ENCODE assay signal across 10 cellular contexts in the genomic region with DNA sequence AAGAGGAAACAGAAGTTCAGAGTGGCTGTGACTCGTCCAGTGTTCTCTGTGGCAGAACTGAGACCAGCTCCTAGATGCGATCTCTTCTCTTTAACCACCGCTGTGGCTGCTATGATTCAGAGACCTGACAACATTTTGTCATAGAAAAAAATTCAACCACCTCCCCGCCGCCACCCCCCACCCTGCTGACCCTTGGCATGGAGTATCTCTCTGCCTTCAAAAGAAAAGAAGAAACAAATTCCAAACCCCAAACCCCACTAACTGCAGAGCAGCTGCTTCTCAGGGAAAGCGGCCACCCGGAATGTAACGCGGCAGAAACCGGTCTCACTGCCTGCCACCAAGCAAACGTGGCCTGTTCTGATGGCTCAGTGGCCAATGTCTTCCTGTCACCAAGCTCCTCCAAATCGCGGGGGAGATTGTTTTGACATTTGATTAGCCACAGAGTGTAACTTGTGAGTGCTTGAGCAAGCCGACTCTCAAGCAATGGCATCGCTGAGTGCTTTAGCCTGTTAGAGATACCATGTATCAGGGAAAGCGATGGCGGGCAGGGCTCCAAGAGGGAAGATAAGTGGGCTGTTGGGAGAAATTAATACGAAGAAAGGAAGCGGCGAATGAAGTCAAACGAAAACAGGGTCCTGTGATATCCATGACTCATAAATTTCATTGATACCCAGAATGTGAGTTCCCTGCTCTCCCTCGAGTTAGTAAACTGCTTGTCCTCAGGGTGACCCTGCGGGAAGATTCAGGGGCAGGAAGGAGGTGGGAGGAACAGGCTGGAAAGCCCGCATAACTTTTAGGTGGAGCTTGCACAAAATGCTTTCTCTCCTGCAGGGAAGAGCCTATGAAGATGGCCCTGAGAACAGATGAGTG. TPM values are rescaled to one million over a fixed set of nuclear protein-coding genes. Genes with fewer than 3 reads are reported as not detected.
DNase-seq lines count a peak whose midpoint lies in the region; ATAC-seq, FAIRE-seq and TF ChIP-seq lines count a peak whose summit lies in the region.
"Had no signal": no experiment of that assay in that cellular context is flagged by ENCODE, and none has a peak within 500 bp of the region (broad histone marks: within the 10 kb centered on the region; RNA-seq: fewer than 3 reads in every experiment).

No MANE protein-coding gene starts in this region.

- peak; percentile 46 for FAIRE-seq in HTR-8/SVneo (lab: Jason Lieb, UNC)
- FAIRE-seq in H54 (lab: Jason Lieb, UNC), result no peak
- FAIRE-seq in small intestine (lab: Jason Lieb, UNC), result no peak

- H3K36me3 ChIP-seq in heart left ventricle (no peaks in the 10 kb centered on the region), small intestine (ENCODE audit: control insufficient read depth in 2 of 2, insufficient read depth in 2 of 2, low read length in 2 of 2) (no peaks in the 10 kb centered on the region)
- H3K36me3 ChIP-seq: Peyer's patch, spleen had no signal

- peaks cover 0 to 46% (median 26%) of the 10 kb centered on the region in 12 donors for H3K4me1 ChIP-seq in heart left ventricle
- peaks cover 2 to 8% of the 10 kb centered on the region in 2 donors for H3K4me1 ChIP-seq in small intestine (ENCODE audit: control insufficient read depth in 2 of 2, insufficient read depth in 1 of 2, low read depth in 1 of 2, low read length in 1 of 2)

- no peak for TF ChIP-seq CTCF in heart left ventricle (IDR thresholded peaks at IDR 0.05)

- no peaks in the 10 kb centered on the region for H3K9me3 ChIP-seq in heart left ventricle
- H3K9me3 ChIP-seq in small intestine (ENCODE audit: control insufficient read depth, low read depth), result no peaks in the 10 kb centered on the region
- H3K9me3 ChIP-seq: Peyer's patch, spleen had no signal

- peak overlapping the region in 3 of 12 donors; percentile 32 to 73 (median 55) for H3K27ac ChIP-seq in heart left ventricle
- H3K27ac ChIP-seq in small intestine (ENCODE audit: low read depth in 1 of 2, low read length in 1 of 2), result no peak overlapping the region
- H3K27ac ChIP-seq: Peyer's patch had no signal

- peaks cover 0 to 24% (median 0%) of the 10 kb centered on the region in 9 donors for H3K27me3 ChIP-seq in heart left ventricle
- H3K27me3 ChIP-seq in small intestine (ENCODE audit: control insufficient read depth in 2 of 2, insufficient read depth in 2 of 2, low read length in 2 of 2), result no peaks in the 10 kb centered on the region
- H3K27me3 ChIP-seq: Peyer's patch had no signal

- intact Hi-C loops in heart left ventricle (cut with DNase I), result no loop called here

- whole genome bisulfite sequencing in heart left ventricle, 4 donors, result 26 to 36% (median 31%) methylated on average over 24 of the region's 24 CpGs
- WGBS in small intestine, 3 donors, result 63 to 77% (median 71%) methylated on average over 24 of the region's 24 CpGs

- no peak for TF ChIP-seq POLR2A in heart left ventricle (IDR thresholded peaks at IDR 0.05)
- TF ChIP-seq POLR2A in H54 (IDR thresholded peaks at IDR 0.05; ENCODE audit: low read depth, low read length), result no peak

- peak; percentile 51 to 93 (median 82) for ATAC-seq in heart left ventricle

- DNase-seq in HTR-8/SVneo (ENCODE audit: insufficient read length, low spot score) (peak; percentile 77), UCSD-AML1 (lab: John Stamatoyannopoulos, UW; ENCODE audit: unreplicated experiment) (peak; percentile 53), heart left ventricle (peak in 4 of 5 donors; percentile 54 to 83 (median 76)), T-helper 9 cell (no peak), NCI-H146 treated with DMSO at 0.1 percent for 48 hours (lab: John Stamatoyannopoulos, UW; ENCODE audit: unreplicated experiment) (no peak), H54 (ENCODE audit: insufficient read length, low spot score) (no peak), small intestine (no peak)
- peak; percentile 9 for DNase-seq in stimulated activated CD4-positive, alpha-beta T cell treated with anti-CD3 and anti-CD28 coated beads, Interleukin-4, amount 100 ng/mL, for 1 hour
- DNase-seq: Peyer's patch, spleen had no signal

- no peak overlapping the region for H3K4me3 ChIP-seq in heart left ventricle
- H3K4me3 ChIP-seq in small intestine (ENCODE audit: low read depth in 1 of 2, low read length in 2 of 2), result no peak overlapping the region
- H3K4me3 ChIP-seq: Peyer's patch, spleen had no signal

RNA-seq across cellular contexts. Expression of a gene that starts 44.8 kb away (rescaled TPM):
- 10 to 100 TPM in 7 of 9 donors, 1 to 10 TPM in 2; 9.3 to 49.6 (median 16.4) TPM for total RNA-seq in heart left ventricle
- polyA plus RNA-seq in heart left ventricle (10 to 100 TPM in 1 of 2 donors, 1 to 10 TPM in 1; 4.8 to 16.5 TPM), small intestine (10 to 100 TPM; 14.3 to 22.2 (median 14.6) TPM)

Comparison
In these comparisons a context has a peak if more than half of its experiments do, and no peak if none do; other contexts are left out.
1. DNase-seq: peak in HTR-8/SVneo (single experiment), UCSD-AML1 (single experiment), heart left ventricle (4 of 5) and stimulated activated CD4-positive, alpha-beta T cell treated with anti-CD3 and anti-CD28 coated beads, Interleukin-4, amount 100 ng/mL, for 1 hour (single experiment); none in T-helper 9 cell (single experiment), NCI-H146 treated with DMSO at 0.1 percent for 48 hours (single experiment), H54 (single experiment) and small intestine (single experiment).